In genomic region chr12:117380083-117380482, GRCh38 we compare ENCODE assay signal across 1 cellular context.
TF ChIP-seq lines count a peak whose summit lies in the region.

No MANE protein-coding gene starts in this region.

TF ChIP-seq in SK-N-SH treated with all-trans-retinoic acid at 6 μM for 48 hours, 23 proteins besides CTCF, POLR2A, EP300 and RAD21:
- TF ChIP-seq POU6F1 (CRISPR knock-in tag; IDR thresholded peaks at IDR 0.05; ENCODE audit: borderline replicate concordance, low read depth) (no peak), OSR1 (CRISPR knock-in tag; IDR thresholded peaks at IDR 0.05) (no peak), CSDC2 (CRISPR knock-in tag; IDR thresholded peaks at IDR 0.05) (no peak), ZNF8 (CRISPR knock-in tag; IDR thresholded peaks at IDR 0.05) (no peak), TOX (CRISPR knock-in tag; IDR thresholded peaks at IDR 0.05; ENCODE audit: borderline replicate concordance) (no peak), SNAI2 (CRISPR knock-in tag; IDR thresholded peaks at IDR 0.05) (no peak)
- TF ChIP-seq, protein P1, sequence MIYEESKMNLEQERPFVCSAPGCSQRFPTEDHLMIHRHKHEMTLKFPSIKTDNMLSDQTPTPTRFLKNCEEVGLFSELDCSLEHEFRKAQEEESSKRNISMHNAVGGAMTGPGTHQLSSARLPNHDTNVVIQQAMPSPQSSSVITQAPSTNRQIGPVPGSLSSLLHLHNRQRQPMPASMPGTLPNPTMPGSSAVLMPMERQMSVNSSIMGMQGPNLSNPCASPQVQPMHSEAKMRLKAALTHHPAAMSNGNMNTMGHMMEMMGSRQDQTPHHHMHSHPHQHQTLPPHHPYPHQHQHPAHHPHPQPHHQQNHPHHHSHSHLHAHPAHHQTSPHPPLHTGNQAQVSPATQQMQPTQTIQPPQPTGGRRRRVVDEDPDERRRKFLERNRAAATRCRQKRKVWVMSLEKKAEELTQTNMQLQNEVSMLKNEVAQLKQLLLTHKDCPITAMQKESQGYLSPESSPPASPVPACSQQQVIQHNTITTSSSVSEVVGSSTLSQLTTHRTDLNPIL (CRISPR knock-in tag; IDR thresholded peaks at IDR 0.05; ENCODE audit: low read depth): no peak
- TF ChIP-seq, protein P2, sequence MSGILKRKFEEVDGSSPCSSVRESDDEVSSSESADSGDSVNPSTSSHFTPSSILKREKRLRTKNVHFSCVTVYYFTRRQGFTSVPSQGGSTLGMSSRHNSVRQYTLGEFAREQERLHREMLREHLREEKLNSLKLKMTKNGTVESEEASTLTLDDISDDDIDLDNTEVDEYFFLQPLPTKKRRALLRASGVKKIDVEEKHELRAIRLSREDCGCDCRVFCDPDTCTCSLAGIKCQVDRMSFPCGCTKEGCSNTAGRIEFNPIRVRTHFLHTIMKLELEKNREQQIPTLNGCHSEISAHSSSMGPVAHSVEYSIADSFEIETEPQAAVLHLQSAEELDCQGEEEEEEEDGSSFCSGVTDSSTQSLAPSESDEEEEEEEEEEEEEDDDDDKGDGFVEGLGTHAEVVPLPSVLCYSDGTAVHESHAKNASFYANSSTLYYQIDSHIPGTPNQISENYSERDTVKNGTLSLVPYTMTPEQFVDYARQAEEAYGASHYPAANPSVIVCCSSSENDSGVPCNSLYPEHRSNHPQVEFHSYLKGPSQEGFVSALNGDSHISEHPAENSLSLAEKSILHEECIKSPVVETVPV (CRISPR knock-in tag; IDR thresholded peaks at IDR 0.05): no peak
- TF ChIP-seq, protein P3, sequence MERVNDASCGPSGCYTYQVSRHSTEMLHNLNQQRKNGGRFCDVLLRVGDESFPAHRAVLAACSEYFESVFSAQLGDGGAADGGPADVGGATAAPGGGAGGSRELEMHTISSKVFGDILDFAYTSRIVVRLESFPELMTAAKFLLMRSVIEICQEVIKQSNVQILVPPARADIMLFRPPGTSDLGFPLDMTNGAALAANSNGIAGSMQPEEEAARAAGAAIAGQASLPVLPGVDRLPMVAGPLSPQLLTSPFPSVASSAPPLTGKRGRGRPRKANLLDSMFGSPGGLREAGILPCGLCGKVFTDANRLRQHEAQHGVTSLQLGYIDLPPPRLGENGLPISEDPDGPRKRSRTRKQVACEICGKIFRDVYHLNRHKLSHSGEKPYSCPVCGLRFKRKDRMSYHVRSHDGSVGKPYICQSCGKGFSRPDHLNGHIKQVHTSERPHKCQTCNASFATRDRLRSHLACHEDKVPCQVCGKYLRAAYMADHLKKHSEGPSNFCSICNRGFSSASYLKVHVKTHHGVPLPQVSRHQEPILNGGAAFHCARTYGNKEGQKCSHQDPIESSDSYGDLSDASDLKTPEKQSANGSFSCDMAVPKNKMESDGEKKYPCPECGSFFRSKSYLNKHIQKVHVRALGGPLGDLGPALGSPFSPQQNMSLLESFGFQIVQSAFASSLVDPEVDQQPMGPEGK (CRISPR knock-in tag; IDR thresholded peaks at IDR 0.05; ENCODE audit: borderline replicate concordance): no peak
